ENCODE assay signal across 15 cellular contexts in the genomic region with DNA sequence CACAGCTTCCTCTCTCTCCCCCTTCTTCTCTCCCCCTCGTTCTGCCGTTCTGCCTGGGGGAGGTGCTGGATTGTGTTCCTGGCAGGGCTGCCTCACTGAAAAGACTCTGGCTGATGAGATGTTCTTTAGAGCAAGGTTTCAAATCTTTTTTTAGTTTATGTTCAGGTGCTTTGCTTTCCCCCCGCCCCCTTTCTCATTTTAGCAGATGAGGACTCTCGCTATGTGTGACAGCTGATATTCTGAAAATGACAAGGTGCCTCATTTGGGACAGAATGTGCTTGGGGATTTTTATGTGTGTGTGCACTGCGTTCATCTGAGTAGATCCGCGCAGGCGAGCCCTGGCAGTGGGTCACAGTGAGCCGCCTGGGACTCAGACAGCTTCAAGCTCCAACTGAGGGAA.
DNase-seq lines count a peak whose midpoint lies in the region; TF ChIP-seq lines count a peak whose summit lies in the region.
"Had no signal": no experiment of that assay in that cellular context is flagged by ENCODE, and none has a peak within 500 bp of the region (broad histone marks: within the 10 kb centered on the region; RNA-seq: fewer than 3 reads in every experiment).

No MANE protein-coding gene starts in this region.

- H3K4me3 ChIP-seq in GM06990 (replicated peaks; ENCODE audit: low read depth, low read length) (no peak overlapping the region), OCI-LY3 (ENCODE audit: low read length) (peak overlapping the region; percentile 63), neural progenitor cell (no peak overlapping the region), lower leg skin (ENCODE audit: low read depth, poor library complexity, severe bottlenecking) (no peak overlapping the region)

- no peak for TF ChIP-seq POLR2A in erythroblast (IDR thresholded peaks at IDR 0.05; ENCODE audit: low read length)
- no peak for TF ChIP-seq POLR2A in lower leg skin (IDR thresholded peaks at IDR 0.05)

- H3K4me3 Mint-ChIP-seq in neural progenitor cell, result no peak overlapping the region
- H3K4me3 Mint-ChIP-seq: CD14-positive monocyte; CD8-positive, alpha-beta T cell had no signal

- H3F3A ChIP-seq in neural progenitor cell (ENCODE audit: low read depth), result no peaks in the 10 kb centered on the region

- no peak for TF ChIP-seq CTCF in GM06990 (IDR thresholded peaks at IDR 0.05; ENCODE audit: insufficient read depth, low read length, poor library complexity, severe bottlenecking)
- TF ChIP-seq CTCF in OCI-LY3 (IDR thresholded peaks at IDR 0.05; ENCODE audit: low read depth, low read length), result peak; percentile 21; the same call in 1 of the 2 replicates
- no peak for TF ChIP-seq CTCF in neural progenitor cell (IDR thresholded peaks at IDR 0.05)
- TF ChIP-seq CTCF in lower leg skin (IDR thresholded peaks at IDR 0.05), result no peak

- H2AFZ ChIP-seq in OCI-LY3 (ENCODE audit: low read depth, low read length) (peak overlapping the region; percentile 12; the same call in 1 of the 2 replicates), neural progenitor cell (replicated peaks) (peak overlapping the region; percentile 53)

- peak overlapping the region; percentile 88 for H3K4me2 ChIP-seq in OCI-LY3 (ENCODE audit: low read length)
- H3K4me2 ChIP-seq in neural progenitor cell, result no peak overlapping the region

- intact Hi-C loops in head of caudate nucleus (cut with DNase I), result no loop called here
- intact Hi-C loops in lower leg skin (cut with DNase I; ENCODE audit: low total_unique reads), result no loop called here

- H3K27ac Mint-ChIP-seq in neural progenitor cell, result no peak overlapping the region
- H3K27ac Mint-ChIP-seq: CD14-positive monocyte; CD8-positive, alpha-beta T cell had no signal

- H3K9ac ChIP-seq in OCI-LY3 (ENCODE audit: low read length) (peak overlapping the region; percentile 71), neural progenitor cell (no peak overlapping the region)

- H3K27ac ChIP-seq in OCI-LY3 (ENCODE audit: low read length), result peak overlapping the region; percentile 97
- H3K27ac ChIP-seq in neural progenitor cell, result no peak overlapping the region
- H3K27ac ChIP-seq: 22Rv1 had no signal

- H4K20me1 ChIP-seq in OCI-LY3 (ENCODE audit: insufficient read depth, low read length) (no peaks in the 10 kb centered on the region), neural progenitor cell (ENCODE audit: low read depth) (no peaks in the 10 kb centered on the region)

- DNase-seq in GM06990 (ENCODE audit: extremely low read depth, insufficient read length) (peak; percentile 14), head of caudate nucleus (peak in 41 of 42 donors; percentile 4 to 79 (median 47)), neural progenitor cell (ENCODE audit: low spot score) (no peak), erythroblast (lab: John Stamatoyannopoulos, UW) (no peak), DMS79 treated with DMSO at 0.1 percent for 48 hours (lab: John Stamatoyannopoulos, UW) (no peak), lower leg skin (ENCODE audit: low spot score in 2 of 2) (no peak), cerebellum (ENCODE audit: low spot score) (no peak)
- DNase-seq: CD8-positive, alpha-beta T cell; COR-L47; DMS153; DND-41; GDM1 had no signal

- H3K9me3 ChIP-seq in OCI-LY3 (ENCODE audit: insufficient read depth, low read length), result no peaks in the 10 kb centered on the region
- H3K9me3 ChIP-seq in neural progenitor cell (ENCODE audit: low read depth), result no peaks in the 10 kb centered on the region

- H3K36me3 ChIP-seq in GM06990 (ENCODE audit: control insufficient read depth, insufficient read depth, low read length) (no peaks in the 10 kb centered on the region), OCI-LY3 (replicated peaks; ENCODE audit: low read depth, low read length) (peaks cover 7% of the 10 kb centered on the region), neural progenitor cell (no peaks in the 10 kb centered on the region)

- H3K9me3 Mint-ChIP-seq in neural progenitor cell, result no peaks in the 10 kb centered on the region
- H3K9me3 Mint-ChIP-seq: CD8-positive, alpha-beta T cell had no signal

- 39 to 44% methylated on average over 9 of the region's 9 CpGs for WGBS in lower leg skin, 2 donors

- H3K27me3 ChIP-seq in GM06990 (replicated peaks; ENCODE audit: control insufficient read depth, insufficient read depth, low read length) (no peaks in the 10 kb centered on the region), OCI-LY3 (ENCODE audit: low read depth, low read length) (no peaks in the 10 kb centered on the region), neural progenitor cell (no peaks in the 10 kb centered on the region)

- peaks cover 5% of the 10 kb centered on the region for H3K27me3 Mint-ChIP-seq in neural progenitor cell (ENCODE audit: insufficient read depth, low read depth)

- H3K4me1 Mint-ChIP-seq in neural progenitor cell, result peaks cover 34% of the 10 kb centered on the region
- H3K4me1 Mint-ChIP-seq: CD14-positive monocyte had no signal

- H3K4me1 ChIP-seq in OCI-LY3 (ENCODE audit: low read length) (peaks cover 44% of the 10 kb centered on the region), neural progenitor cell (peaks cover 6% of the 10 kb centered on the region)

- H3K36me3 Mint-ChIP-seq in neural progenitor cell, result no peaks in the 10 kb centered on the region
- H3K36me3 Mint-ChIP-seq: CD14-positive monocyte; CD8-positive, alpha-beta T cell had no signal

- H3K79me2 ChIP-seq in OCI-LY3 (ENCODE audit: low read length), result no peaks in the 10 kb centered on the region
- no peaks in the 10 kb centered on the region for H3K79me2 ChIP-seq in neural progenitor cell (ENCODE audit: low read depth)

Comparison
In these comparisons a context has a peak if more than half of its experiments do, and no peak if none do; other contexts are left out.
1. DNase-seq: peak in GM06990 (single experiment) and head of caudate nucleus (41 of 42); none in neural progenitor cell (single experiment), erythroblast (0 of 2), DMS79 treated with DMSO at 0.1 percent for 48 hours (single experiment), lower leg skin (0 of 2) and cerebellum (single experiment).